In genomic region chr17:61401280-61402072, GRCh38 we compare ENCODE assay signal across 9 cellular contexts. TPM values are rescaled to one million over a fixed set of nuclear protein-coding genes. Genes with fewer than 3 reads are reported as not detected.
DNase-seq lines count a peak whose midpoint lies in the region; ATAC-seq and TF ChIP-seq lines count a peak whose summit lies in the region.
"Had no signal": no experiment of that assay in that cellular context is flagged by ENCODE, and none has a peak within 500 bp of the region (broad histone marks: within the 10 kb centered on the region; RNA-seq: fewer than 3 reads in every experiment).

No MANE protein-coding gene starts in this region.

- peaks cover 32 to 99% (median 94%) of the 10 kb centered on the region in 45 donors for H3K27me3 ChIP-seq in dorsolateral prefrontal cortex
- peaks cover 0 to 17% of the 10 kb centered on the region in 2 donors for H3K27me3 ChIP-seq in uterus

- peaks cover 0 to 7% of the 10 kb centered on the region in 2 donors for H3K4me1 ChIP-seq in uterus

- H3K9me3 ChIP-seq in uterus: no peaks in the 10 kb centered on the region

- TF ChIP-seq POLR2A in uterus (IDR thresholded peaks at IDR 0.05): no peak

- H3K4me3 Mint-ChIP-seq in naive B cell (peak overlapping the region; percentile 76 to 90 (median 80)), CD14-positive monocyte (peak overlapping the region in 1 of 2 donors; percentile 80)

- peaks cover 51 to 60% (median 52%) of the 10 kb centered on the region in 3 donors for H3K27me3 Mint-ChIP-seq in naive B cell
- peaks cover 79 to 95% (median 81%) of the 10 kb centered on the region in 3 donors for H3K27me3 Mint-ChIP-seq in CD14-positive monocyte (ENCODE audit: low read depth in 3 of 3)

- H3K27ac ChIP-seq in dorsolateral prefrontal cortex (peak overlapping the region in 33 of 59 donors; percentile 1 to 85 (median 44)), uterus (peak overlapping the region; percentile 83 to 91)

- H3K4me1 Mint-ChIP-seq in naive B cell (peaks cover 38 to 45% (median 42%) of the 10 kb centered on the region in 3 donors), CD14-positive monocyte (peaks cover 46% of the 10 kb centered on the region)

- H3K27ac Mint-ChIP-seq in naive B cell: peak overlapping the region in 1 of 6 donors; percentile 56
- no peak overlapping the region for H3K27ac Mint-ChIP-seq in CD14-positive monocyte

- peaks cover 0 to 8% of the 10 kb centered on the region in 2 donors for H3K36me3 Mint-ChIP-seq in naive B cell
- peaks cover 12 to 13% of the 10 kb centered on the region in 2 donors for H3K36me3 Mint-ChIP-seq in CD14-positive monocyte

- H3K4me3 ChIP-seq in dorsolateral prefrontal cortex: peak overlapping the region in 47 of 59 donors; percentile 2 to 64 (median 48)
- H3K4me3 ChIP-seq in uterus: peak overlapping the region; percentile 41 to 45

- H3K9me3 Mint-ChIP-seq in naive B cell (peaks cover 0 to 10% (median 0%) of the 10 kb centered on the region in 7 donors), CD14-positive monocyte (peaks cover 0 to 25% (median 12%) of the 10 kb centered on the region in 7 donors)

- ATAC-seq in Right ventricle myocardium superior (ENCODE audit: poor library complexity) (no peak), naive B cell (ENCODE audit: low read depth in 2 of 2) (no peak), HG02678 (IDR thresholded peaks at IDR 0.05; ENCODE audit: unreplicated experiment) (no peak), HG03342 (IDR thresholded peaks at IDR 0.05; ENCODE audit: unreplicated experiment) (no peak)

- peak; percentile 19 for DNase-seq in Right ventricle myocardium superior
- DNase-seq in cardiac septum (ENCODE audit: low spot score): no peak
- DNase-seq in dorsolateral prefrontal cortex: no peak
- no peak for DNase-seq in naive B cell
- DNase-seq in uterus: peak in 1 of 2 donors; percentile 25
- no peak for DNase-seq in CD14-positive monocyte (ENCODE audit: low spot score)

- H3K36me3 ChIP-seq in uterus: no peaks in the 10 kb centered on the region

- intact Hi-C loops in Right ventricle myocardium superior (cut with DNase I) (no loop called here), cardiac septum (cut with DNase I) (no loop called here), dorsolateral prefrontal cortex (cut with DNase I) (no loop called here), uterus (cut with DNase I; ENCODE audit: low total_unique reads) (no loop called here), CD14-positive monocyte (cut with micrococcal nuclease) (no loop called here)

- TF ChIP-seq CTCF in dorsolateral prefrontal cortex (IDR thresholded peaks at IDR 0.05 in 54 of 56, conservative IDR thresholded peaks at IDR 0.05 in 2 of 56; ENCODE audit: low read depth in 1 of 56, partially characterized antibody in 56 of 56): no peak
- TF ChIP-seq CTCF in uterus (IDR thresholded peaks at IDR 0.05): no peak
- TF ChIP-seq CTCF in CD14-positive monocyte (IDR thresholded peaks at IDR 0.05): no peak

RNA-seq across cellular contexts. Expression of gene TBX2, which starts 1.8 kb away (rescaled TPM):
- 13.1 TPM for total RNA-seq in Right ventricle myocardium superior
- 17.2 TPM for total RNA-seq in cardiac septum
- total RNA-seq in dorsolateral prefrontal cortex: 10 to 100 TPM in 12 of 120 experiments, 1 to 10 TPM in 108; 2.4 to 18.6 (median 6.0) TPM
- polyA plus RNA-seq in naive B cell (ENCODE audit: low read depth in 6 of 6): not detected
- total RNA-seq in uterus: 10 to 100 TPM in 3 of 4 donors, under 1 TPM in 1; 0.29 to 40.5 (median 27.4) TPM
- polyA plus RNA-seq in CD14-positive monocyte: not detected

RNA-seq across cellular contexts. Expression of gene TBX4, which starts 50.7 kb away (rescaled TPM):
- total RNA-seq in Right ventricle myocardium superior (not detected), cardiac septum (0.05 TPM), dorsolateral prefrontal cortex (under 1 TPM in 1 of 120 experiments, not detected in 119; 0.35 TPM), uterus (not detected)
- polyA plus RNA-seq in naive B cell (ENCODE audit: low read depth in 6 of 6) (not detected), CD14-positive monocyte (not detected)
- total RNA-seq: Daoy had no signal
